24 cellular contexts compared by ENCODE assay signal in genomic region chr1:234148350-234148749, GRCh38.
DNase-seq lines count a peak whose midpoint lies in the region; FAIRE-seq and TF ChIP-seq lines count a peak whose summit lies in the region.
"Had no signal": no experiment of that assay in that cellular context is flagged by ENCODE, and none has a peak within 500 bp of the region (broad histone marks: within the 10 kb centered on the region; RNA-seq: fewer than 3 reads in every experiment).

No MANE protein-coding gene starts in this region.

- peaks cover 41% of the 10 kb centered on the region for H3K27me3 Mint-ChIP-seq in activated CD4-positive, alpha-beta memory T cell treated with anti-CD3 and anti-CD28 coated beads, Interleukin-2, amount 10 ng/mL, durations not matched to agents 7 days and 5 days

- H3K27ac ChIP-seq in keratinocyte (ENCODE audit: control insufficient read depth, insufficient read depth, low read length): no peak overlapping the region
- H3K27ac ChIP-seq in Peyer's patch: no peak overlapping the region
- H3K27ac ChIP-seq: HL-60 had no signal

- POLR2A ChIA-PET in activated CD4-positive, alpha-beta memory T cell treated with anti-CD3 and anti-CD28 coated beads, Interleukin-2, amount 10 ng/mL, durations not matched to agents 7 days and 5 days (lab: Charles Lee): no interaction called here

- H3K9me3 ChIP-seq in keratinocyte (ENCODE audit: control insufficient read depth, low read depth, low read length): no peaks in the 10 kb centered on the region
- no peaks in the 10 kb centered on the region for H3K9me3 ChIP-seq in Peyer's patch
- H3K9me3 ChIP-seq: HAP-1 had no signal

- H3K4me3 ChIP-seq in keratinocyte (ENCODE audit: control insufficient read depth in 2 of 3, extremely low read depth in 1 of 3, insufficient read depth in 2 of 3, low read depth in 1 of 3, low read length in 3 of 3) (no peak overlapping the region), Peyer's patch (no peak overlapping the region)
- H3K4me3 ChIP-seq: GM23338, HAP-1 had no signal

- peak; percentile 22 to 47 for DNase-seq in activated CD4-positive, alpha-beta T cell treated with anti-CD3 and anti-CD28 coated beads, Interleukin-2, amount 50 U/mL, for 48 hours
- DNase-seq in activated CD4-positive, alpha-beta T cell treated with anti-CD3 and anti-CD28 coated beads, Interleukin-2, amount 50 U/mL, for 4 hours: no peak
- peak; percentile 24 for DNase-seq in stimulated activated CD4-positive, alpha-beta T cell treated with anti-CD3 and anti-CD28 coated beads, Interleukin-1b, Interleukin-23, amount 100 ng/mL, for 48 hours
- no peak for DNase-seq in stimulated activated CD4-positive, alpha-beta T cell treated with anti-CD3 and anti-CD28 coated beads, Interleukin-2, amount 100 ng/mL, for 48 hours
- DNase-seq in activated CD4-positive, alpha-beta memory T cell treated with anti-CD3 and anti-CD28 coated beads, Interleukin-2, amount 10 ng/mL, durations not matched to agents 7 days and 5 days: no peak
- no peak for DNase-seq in keratinocyte (ENCODE audit: low read depth, low spot score)
- DNase-seq in NCI-H524 treated with DMSO at 0.1 percent for 48 hours (lab: John Stamatoyannopoulos, UW): no peak
- no peak for DNase-seq in Peyer's patch
- DNase-seq: AML-193; C1 segment of cervical spinal cord; CD8-positive, alpha-beta T cell; DND-41; KG1; NCI-H1092 treated with DMSO at 0.1 percent for 48 hours; NCI-H1436 treated with DMSO at 0.1 percent for 48 hours; NCI-H2029; NCI-H2171 treated with DMSO at 0.1 percent for 48 hours; NCI-H526 treated with DMSO at 0.1 percent for 48 hours; SHP77 had no signal

- H3K4me1 ChIP-seq in keratinocyte (ENCODE audit: control insufficient read depth, extremely low read depth, insufficient read depth, low read length) (peaks cover 18% of the 10 kb centered on the region), Peyer's patch (no peaks in the 10 kb centered on the region)
- H3K4me1 ChIP-seq: HAP-1 had no signal

- H4K20me1 ChIP-seq in keratinocyte (ENCODE audit: control insufficient read depth, extremely low read depth, insufficient read depth, low read length): no peaks in the 10 kb centered on the region

- H2AFZ ChIP-seq in keratinocyte (ENCODE audit: control insufficient read depth, low read length): no peak overlapping the region
- H2AFZ ChIP-seq: GM23338 had no signal

- no peak overlapping the region for H3K9ac ChIP-seq in keratinocyte (ENCODE audit: control insufficient read depth, extremely low read depth, insufficient read depth, low read length)

- CTCF ChIA-PET in activated CD4-positive, alpha-beta memory T cell treated with anti-CD3 and anti-CD28 coated beads, Interleukin-2, amount 10 ng/mL, durations not matched to agents 7 days and 5 days (lab: Charles Lee): interaction anchor here (0.9 kb wide), 1 partner anchor 12 kb away, joined by 3 read pairs; no protein-coding TSS in a partner anchor

- dilution Hi-C loops in keratinocyte (cut with MboI; ENCODE audit: extremely low pct_ligation_motif_present, low sequenced_read_pairs): no loop called here

- TF ChIP-seq CTCF in keratinocyte (optimal IDR thresholded peaks at IDR 0.05 in 1 of 3, IDR thresholded peaks at IDR 0.05 in 1 of 3, conservative IDR thresholded peaks at IDR 0.05 in 1 of 3; ENCODE audit: extremely low read depth in 1 of 3, insufficient read depth in 2 of 3, low read length in 3 of 3) (no peak), Peyer's patch (IDR thresholded peaks at IDR 0.05) (no peak)

- peak overlapping the region; percentile 6 for H3K27ac Mint-ChIP-seq in activated CD4-positive, alpha-beta memory T cell treated with anti-CD3 and anti-CD28 coated beads, Interleukin-2, amount 10 ng/mL, durations not matched to agents 7 days and 5 days
- H3K27ac Mint-ChIP-seq: CD8-positive, alpha-beta T cell; GM23338 had no signal

- H3K79me2 ChIP-seq in keratinocyte (ENCODE audit: control insufficient read depth, insufficient read depth, low read length): no peaks in the 10 kb centered on the region

- H3K36me3 ChIP-seq in keratinocyte (ENCODE audit: control insufficient read depth in 2 of 2, extremely low read depth in 1 of 2, insufficient read depth in 2 of 2, low read length in 2 of 2) (no peaks in the 10 kb centered on the region), Peyer's patch (no peaks in the 10 kb centered on the region)
- H3K36me3 ChIP-seq: HAP-1 had no signal

- no peak for FAIRE-seq in keratinocyte (lab: Jason Lieb, UNC)
- FAIRE-seq: GM18507, HepG2 had no signal

- H3K27me3 ChIP-seq in keratinocyte (ENCODE audit: control insufficient read depth, extremely low read depth, insufficient read depth, low read length) (no peaks in the 10 kb centered on the region), Peyer's patch (no peaks in the 10 kb centered on the region)

- peak overlapping the region; percentile 12 for H3K4me3 Mint-ChIP-seq in activated CD4-positive, alpha-beta memory T cell treated with anti-CD3 and anti-CD28 coated beads, Interleukin-2, amount 10 ng/mL, durations not matched to agents 7 days and 5 days
- H3K4me3 Mint-ChIP-seq: CD8-positive, alpha-beta T cell; GM23338 had no signal

- no peaks in the 10 kb centered on the region for H3K9me1 ChIP-seq in keratinocyte (ENCODE audit: control insufficient read depth, extremely low read depth, insufficient read depth, low read length)

- peak overlapping the region; percentile 17 for H3K4me2 ChIP-seq in keratinocyte (ENCODE audit: control insufficient read depth, extremely low read depth, insufficient read depth, low read depth, low read length)
- H3K4me2 ChIP-seq: GM23338 had no signal

- H3K4me1 Mint-ChIP-seq in activated CD4-positive, alpha-beta memory T cell treated with anti-CD3 and anti-CD28 coated beads, Interleukin-2, amount 10 ng/mL, durations not matched to agents 7 days and 5 days: peaks cover 13% of the 10 kb centered on the region

- TF ChIP-seq POLR2A in Peyer's patch (IDR thresholded peaks at IDR 0.05): no peak

- H3K36me3 Mint-ChIP-seq in activated CD4-positive, alpha-beta memory T cell treated with anti-CD3 and anti-CD28 coated beads, Interleukin-2, amount 10 ng/mL, durations not matched to agents 7 days and 5 days (ENCODE audit: low read depth): peaks cover 3% of the 10 kb centered on the region
- H3K36me3 Mint-ChIP-seq: CD8-positive, alpha-beta T cell had no signal

- H3K9me3 Mint-ChIP-seq in activated CD4-positive, alpha-beta memory T cell treated with anti-CD3 and anti-CD28 coated beads, Interleukin-2, amount 10 ng/mL, durations not matched to agents 7 days and 5 days: peaks cover 11% of the 10 kb centered on the region

Comparison
In these comparisons a context has a peak if more than half of its experiments do, and no peak if none do; other contexts are left out.
1. DNase-seq: peak in activated CD4-positive, alpha-beta T cell treated with anti-CD3 and anti-CD28 coated beads, Interleukin-2, amount 50 U/mL, for 48 hours (2 of 2) and stimulated activated CD4-positive, alpha-beta T cell treated with anti-CD3 and anti-CD28 coated beads, Interleukin-1b, Interleukin-23, amount 100 ng/mL, for 48 hours (single experiment); none in activated CD4-positive, alpha-beta T cell treated with anti-CD3 and anti-CD28 coated beads, Interleukin-2, amount 50 U/mL, for 4 hours (0 of 2), stimulated activated CD4-positive, alpha-beta T cell treated with anti-CD3 and anti-CD28 coated beads, Interleukin-2, amount 100 ng/mL, for 48 hours (0 of 2), activated CD4-positive, alpha-beta memory T cell treated with anti-CD3 and anti-CD28 coated beads, Interleukin-2, amount 10 ng/mL, durations not matched to agents 7 days and 5 days (single experiment), keratinocyte (single experiment), NCI-H524 treated with DMSO at 0.1 percent for 48 hours (single experiment) and Peyer's patch (0 of 3).